21 cellular contexts compared by ENCODE assay signal in genomic region chr6:106188104-106188794, GRCh38.
A peak's percentile ranks its signal among the peaks of the same experiment; 100 is the strongest.
DNase-seq lines count a peak whose midpoint lies in the region; ATAC-seq lines count a peak whose summit lies in the region.
"Had no signal": no experiment of that assay in that cellular context is flagged by ENCODE, and none has a peak within 500 bp of the region (broad histone marks: within the 10 kb centered on the region; RNA-seq: fewer than 3 reads in every experiment).

No MANE protein-coding gene starts in this region.

- H3K79me2 ChIP-seq in GM23248 (ENCODE audit: insufficient read depth) = no peaks in the 10 kb centered on the region

- no peak overlapping the region for H2AFZ ChIP-seq in GM23248

- in situ Hi-C loops in GM23248 (cut with MboI) = no loop called here

- H3K9me2 ChIP-seq in GM23248 (ENCODE audit: insufficient read depth) = no peaks in the 10 kb centered on the region; the same call in 1 of the 2 replicates

- H3K27ac ChIP-seq in GM23248 = no peak overlapping the region
- H3K27ac ChIP-seq: BLaER1, KMS-11, prostate gland, thoracic aorta had no signal

- H3K27ac Mint-ChIP-seq in T-helper 2 cell treated with Interferon-gamma antibody and Interleukin-4, amounts not matched to agents 5 μg/mL and 100 μg/mL, for 36 hours = peak overlapping the region; percentile 85
- H3K27ac Mint-ChIP-seq in activated CD8-positive, alpha-beta T cell treated with anti-CD3 and anti-CD28 coated beads, Interleukin-2, amount 10 ng/mL, durations not matched to agents 7 days and 5 days = peak overlapping the region; percentile 78

- peaks cover 63% of the 10 kb centered on the region for H3K4me1 Mint-ChIP-seq in T-helper 2 cell treated with Interferon-gamma antibody and Interleukin-4, amounts not matched to agents 5 μg/mL and 100 μg/mL, for 36 hours (ENCODE audit: low read depth)
- peaks cover 64% of the 10 kb centered on the region for H3K4me1 Mint-ChIP-seq in activated CD8-positive, alpha-beta T cell treated with anti-CD3 and anti-CD28 coated beads, Interleukin-2, amount 10 ng/mL, durations not matched to agents 7 days and 5 days (ENCODE audit: low read depth)

- no peak overlapping the region for H3K9ac ChIP-seq in GM23248
- H3K9ac ChIP-seq: BLaER1, KMS-11 had no signal

- H3K4me2 ChIP-seq in GM23248 (ENCODE audit: unreplicated experiment) = peak overlapping the region; percentile 18
- H3K4me2 ChIP-seq: BLaER1, KMS-11, smooth muscle cell had no signal

- H3K27me3 Mint-ChIP-seq in T-helper 2 cell treated with Interferon-gamma antibody and Interleukin-4, amounts not matched to agents 5 μg/mL and 100 μg/mL, for 36 hours (ENCODE audit: low read depth) = no peaks in the 10 kb centered on the region
- H3K27me3 Mint-ChIP-seq in activated CD8-positive, alpha-beta T cell treated with anti-CD3 and anti-CD28 coated beads, Interleukin-2, amount 10 ng/mL, durations not matched to agents 7 days and 5 days (ENCODE audit: low read depth) = no peaks in the 10 kb centered on the region
- H3K27me3 Mint-ChIP-seq: naive thymus-derived CD8-positive, alpha-beta T cell had no signal

- peaks cover 25% of the 10 kb centered on the region for H3F3A ChIP-seq in GM23248 (ENCODE audit: insufficient read depth)

- H3K4me3 ChIP-seq in GM23248 = no peak overlapping the region
- H3K4me3 ChIP-seq: BLaER1, prostate gland, smooth muscle cell, thoracic aorta had no signal

- H3K36me3 Mint-ChIP-seq in T-helper 2 cell treated with Interferon-gamma antibody and Interleukin-4, amounts not matched to agents 5 μg/mL and 100 μg/mL, for 36 hours (ENCODE audit: low read depth) = peaks cover 36% of the 10 kb centered on the region
- H3K36me3 Mint-ChIP-seq in activated CD8-positive, alpha-beta T cell treated with anti-CD3 and anti-CD28 coated beads, Interleukin-2, amount 10 ng/mL, durations not matched to agents 7 days and 5 days (ENCODE audit: low read depth) = peaks cover 44% of the 10 kb centered on the region

- peak overlapping the region; percentile 58 for H3K4me3 Mint-ChIP-seq in T-helper 2 cell treated with Interferon-gamma antibody and Interleukin-4, amounts not matched to agents 5 μg/mL and 100 μg/mL, for 36 hours
- peak overlapping the region; percentile 5 for H3K4me3 Mint-ChIP-seq in activated CD8-positive, alpha-beta T cell treated with anti-CD3 and anti-CD28 coated beads, Interleukin-2, amount 10 ng/mL, durations not matched to agents 7 days and 5 days
- H3K4me3 Mint-ChIP-seq: naive thymus-derived CD8-positive, alpha-beta T cell had no signal

- peak; percentile 49 for ATAC-seq in activated CD8-positive, alpha-beta T cell treated with anti-CD3 and anti-CD28 coated beads, Interleukin-2, amount 10 ng/mL, durations not matched to agents 7 days and 5 days
- ATAC-seq: naive thymus-derived CD8-positive, alpha-beta T cell had no signal

- no peaks in the 10 kb centered on the region for H4K20me1 ChIP-seq in GM23248 (ENCODE audit: insufficient read depth)
- H4K20me1 ChIP-seq: BLaER1 had no signal

- no peak for DNase-seq in T-helper 2 cell treated with Interferon-gamma antibody and Interleukin-4, amounts not matched to agents 5 μg/mL and 100 μg/mL, for 36 hours (ENCODE audit: low spot score)
- DNase-seq in T-helper 2 cell (no peak), GM23248 (no peak), medulla oblongata (ENCODE audit: extremely low spot score) (peak; percentile 12), NCI-H226 (no peak), NCI-H2029 (lab: John Stamatoyannopoulos, UW) (no peak)
- no peak for DNase-seq in activated CD8-positive, alpha-beta T cell treated with anti-CD3 and anti-CD28 coated beads, Interleukin-2, amount 10 ng/mL, durations not matched to agents 7 days and 5 days
- no peak for DNase-seq in stimulated activated CD4-positive, alpha-beta T cell treated with anti-CD3 and anti-CD28 coated beads, Interleukin-4, amount 100 ng/mL, for 24 hours
- DNase-seq: activated CD4-positive, alpha-beta T cell treated with anti-CD3 and anti-CD28 coated beads for 1 hour; kidney; mesenchymal stem cell; naive thymus-derived CD8-positive, alpha-beta T cell; NCI-H1048; NCI-H510A; SHP77; stimulated activated CD8-positive, alpha-beta memory T cell treated with anti-CD3 and anti-CD28 coated beads, Interleukin-4, amount 100 ng/mL, for 48 hours had no signal

- CTCF ChIA-PET in activated CD8-positive, alpha-beta T cell treated with anti-CD3 and anti-CD28 coated beads, Interleukin-2, amount 10 ng/mL, durations not matched to agents 7 days and 5 days (lab: Charles Lee) = interaction anchor here (0.8 to 3.1 kb wide), 9 partner anchors 10 to 757 kb away, joined by 3 to 19 read pairs (median 4); no protein-coding TSS in a partner anchor

- WGBS in GM23248 (ENCODE audit: low coverage in 1 of 2, low lambda C conversion rate in 2 of 2, missing lambda C conversion rate in 2 of 2), 2 experiments = 96 to 98% methylated on average over 1 of the region's 1 CpG

- POLR2A ChIA-PET in activated CD8-positive, alpha-beta T cell treated with anti-CD3 and anti-CD28 coated beads, Interleukin-2, amount 10 ng/mL, durations not matched to agents 7 days and 5 days (lab: Charles Lee) = interaction anchor here (1.0 to 2.1 kb wide), 6 partner anchors 25 to 90 kb away, joined by 3 to 11 read pairs (median 4); no protein-coding TSS in a partner anchor

- no peaks in the 10 kb centered on the region for H3K9me3 Mint-ChIP-seq in T-helper 2 cell treated with Interferon-gamma antibody and Interleukin-4, amounts not matched to agents 5 μg/mL and 100 μg/mL, for 36 hours
- H3K9me3 Mint-ChIP-seq in activated CD8-positive, alpha-beta T cell treated with anti-CD3 and anti-CD28 coated beads, Interleukin-2, amount 10 ng/mL, durations not matched to agents 7 days and 5 days (ENCODE audit: insufficient read depth) = no peaks in the 10 kb centered on the region
- H3K9me3 Mint-ChIP-seq: naive thymus-derived CD8-positive, alpha-beta T cell had no signal

- H3K9me3 ChIP-seq in GM23248 (ENCODE audit: low read depth) = no peaks in the 10 kb centered on the region
- H3K9me3 ChIP-seq: BLaER1, prostate gland, thoracic aorta had no signal

- H3K27me3 ChIP-seq in GM23248 (replicated peaks; ENCODE audit: insufficient read depth) = no peaks in the 10 kb centered on the region
- H3K27me3 ChIP-seq: BLaER1 had no signal

- peaks cover 6% of the 10 kb centered on the region; the same call in 1 of the 2 replicates for H3K36me3 ChIP-seq in GM23248 (ENCODE audit: low read depth)
- H3K36me3 ChIP-seq: prostate gland, thoracic aorta had no signal

- peaks cover 39% of the 10 kb centered on the region for H3K4me1 ChIP-seq in GM23248 (ENCODE audit: insufficient read depth)
- H3K4me1 ChIP-seq: BLaER1, prostate gland had no signal
